In genomic region chr15:76999996-77000395, GRCh38 we compare ENCODE assay signal across 29 cellular contexts. TPM values are rescaled to one million over a fixed set of nuclear protein-coding genes. Genes with fewer than 3 reads are reported as not detected.
DNase-seq lines count a peak whose midpoint lies in the region; ATAC-seq and TF ChIP-seq lines count a peak whose summit lies in the region.
"Had no signal": no experiment of that assay in that cellular context is flagged by ENCODE, and none has a peak within 500 bp of the region (broad histone marks: within the 10 kb centered on the region; RNA-seq: fewer than 3 reads in every experiment).

No MANE protein-coding gene starts in this region.

- no peaks in the 10 kb centered on the region for H3K27me3 ChIP-seq in CD4-positive, alpha-beta T cell (ENCODE audit: control insufficient read depth, insufficient read depth, low read length)
- no peaks in the 10 kb centered on the region for H3K27me3 ChIP-seq in WERI-Rb-1 (ENCODE audit: insufficient read depth, low read depth, severe bottlenecking)
- H3K27me3 ChIP-seq: breast epithelium, colonic mucosa, esophagus squamous epithelium, uterus had no signal

- H3K4me3 ChIP-seq in WERI-Rb-1 (ENCODE audit: low read depth, low read length), result no peak overlapping the region
- H3K4me3 ChIP-seq: breast epithelium, colonic mucosa, esophagus squamous epithelium, HAP-1, SK-N-MC, uterus had no signal

- H3K27ac ChIP-seq in CD4-positive, alpha-beta T cell (ENCODE audit: low read depth, low read length), result peak overlapping the region; percentile 26
- H3K27ac ChIP-seq in WERI-Rb-1, result no peak overlapping the region
- H3K27ac ChIP-seq: breast epithelium, colonic mucosa, esophagus squamous epithelium, SK-N-MC, uterus had no signal

- H3K9me3 ChIP-seq in CD4-positive, alpha-beta T cell (ENCODE audit: control insufficient read depth, low read length), result no peaks in the 10 kb centered on the region
- H3K9me3 ChIP-seq in WERI-Rb-1 (ENCODE audit: severe bottlenecking), result no peaks in the 10 kb centered on the region
- H3K9me3 ChIP-seq: breast epithelium, colonic mucosa, esophagus squamous epithelium, HAP-1, uterus had no signal

- no peaks in the 10 kb centered on the region for H3K27me3 Mint-ChIP-seq in CD4-positive, alpha-beta T cell
- H3K27me3 Mint-ChIP-seq in activated CD8-positive, alpha-beta T cell treated with anti-CD3 and anti-CD28 coated beads, Interleukin-2, amount 10 ng/mL, durations not matched to agents 7 days and 5 days (ENCODE audit: low read depth), result no peaks in the 10 kb centered on the region
- no peaks in the 10 kb centered on the region for H3K27me3 Mint-ChIP-seq in natural killer cell treated with Interleukin-12 subunit alpha and Interleukin-12 subunit beta and Interleukin-15 and Interleukin-18, amount 100 ng/mL, for 72 hours
- H3K27me3 Mint-ChIP-seq: activated B cell treated with CpG ODN at 0.5 μM for 24 hours; stimulated activated memory B cell treated with anti-CD40 and anti-IgM and Interleukin-4, amounts not matched to agents 10 μg/mL and 1 μg/mL and 100 μg/mL, for 72 hours had no signal

- peak overlapping the region; percentile 98 for H3K27ac Mint-ChIP-seq in CD4-positive, alpha-beta T cell
- peak overlapping the region; percentile 52 for H3K27ac Mint-ChIP-seq in activated CD8-positive, alpha-beta T cell treated with anti-CD3 and anti-CD28 coated beads, Interleukin-2, amount 10 ng/mL, durations not matched to agents 7 days and 5 days
- H3K27ac Mint-ChIP-seq in natural killer cell treated with Interleukin-12 subunit alpha and Interleukin-12 subunit beta and Interleukin-15 and Interleukin-18, amount 100 ng/mL, for 72 hours, result peak overlapping the region in 1 of 2 donors; percentile 98
- H3K27ac Mint-ChIP-seq: activated B cell treated with CpG ODN at 0.5 μM for 24 hours; stimulated activated memory B cell treated with anti-CD40 and anti-IgM and Interleukin-4, amounts not matched to agents 10 μg/mL and 1 μg/mL and 100 μg/mL, for 72 hours had no signal

- ATAC-seq in CD4-positive, alpha-beta T cell (ENCODE audit: poor library complexity), result no peak
- no peak for ATAC-seq in activated CD8-positive, alpha-beta T cell treated with anti-CD3 and anti-CD28 coated beads, Interleukin-2, amount 10 ng/mL, durations not matched to agents 7 days and 5 days
- no peak for ATAC-seq in natural killer cell treated with Interleukin-12 subunit alpha and Interleukin-12 subunit beta and Interleukin-15 and Interleukin-18, amount 100 ng/mL, for 72 hours
- ATAC-seq in GM21515 (IDR thresholded peaks at IDR 0.05; ENCODE audit: unreplicated experiment), result no peak
- no peak for ATAC-seq in GM18858 (IDR thresholded peaks at IDR 0.05; ENCODE audit: unreplicated experiment)
- ATAC-seq: left lobe of liver; stimulated activated memory B cell treated with anti-CD40 and anti-IgM and Interleukin-4, amounts not matched to agents 10 μg/mL and 1 μg/mL and 100 μg/mL, for 72 hours had no signal

- H3K36me3 Mint-ChIP-seq in CD4-positive, alpha-beta T cell (ENCODE audit: low read depth), result peaks cover 58% of the 10 kb centered on the region
- peaks cover 90% of the 10 kb centered on the region for H3K36me3 Mint-ChIP-seq in activated CD8-positive, alpha-beta T cell treated with anti-CD3 and anti-CD28 coated beads, Interleukin-2, amount 10 ng/mL, durations not matched to agents 7 days and 5 days (ENCODE audit: low read depth)
- peaks cover 7% of the 10 kb centered on the region for H3K36me3 Mint-ChIP-seq in natural killer cell treated with Interleukin-12 subunit alpha and Interleukin-12 subunit beta and Interleukin-15 and Interleukin-18, amount 100 ng/mL, for 72 hours

- peaks cover 94% of the 10 kb centered on the region for H3K4me1 Mint-ChIP-seq in CD4-positive, alpha-beta T cell (ENCODE audit: low read depth)
- H3K4me1 Mint-ChIP-seq in activated CD8-positive, alpha-beta T cell treated with anti-CD3 and anti-CD28 coated beads, Interleukin-2, amount 10 ng/mL, durations not matched to agents 7 days and 5 days (ENCODE audit: low read depth), result peaks cover 79% of the 10 kb centered on the region
- peaks cover 71 to 84% of the 10 kb centered on the region in 2 donors for H3K4me1 Mint-ChIP-seq in natural killer cell treated with Interleukin-12 subunit alpha and Interleukin-12 subunit beta and Interleukin-15 and Interleukin-18, amount 100 ng/mL, for 72 hours (ENCODE audit: low read depth in 2 of 2)

- CTCF ChIA-PET in CD4-positive, alpha-beta T cell (lab: Charles Lee), result no interaction called here
- CTCF ChIA-PET in activated CD8-positive, alpha-beta T cell treated with anti-CD3 and anti-CD28 coated beads, Interleukin-2, amount 10 ng/mL, durations not matched to agents 7 days and 5 days (lab: Charles Lee), result interaction anchor here (8.2 kb wide), 1 partner anchor 25 kb away, joined by 82 read pairs; no protein-coding TSS in a partner anchor

- no peaks in the 10 kb centered on the region for H3K36me3 ChIP-seq in WERI-Rb-1
- H3K36me3 ChIP-seq: breast epithelium, colonic mucosa, esophagus squamous epithelium, HAP-1, uterus had no signal

- H3K9me3 Mint-ChIP-seq in CD4-positive, alpha-beta T cell, result no peaks in the 10 kb centered on the region
- H3K9me3 Mint-ChIP-seq in activated CD8-positive, alpha-beta T cell treated with anti-CD3 and anti-CD28 coated beads, Interleukin-2, amount 10 ng/mL, durations not matched to agents 7 days and 5 days (ENCODE audit: insufficient read depth), result no peaks in the 10 kb centered on the region
- H3K9me3 Mint-ChIP-seq in natural killer cell treated with Interleukin-12 subunit alpha and Interleukin-12 subunit beta and Interleukin-15 and Interleukin-18, amount 100 ng/mL, for 72 hours, result no peaks in the 10 kb centered on the region
- H3K9me3 Mint-ChIP-seq: activated B cell treated with CpG ODN at 0.5 μM for 24 hours had no signal

- DNase-seq in activated CD8-positive, alpha-beta memory T cell treated with anti-CD3 and anti-CD28 coated beads, Interleukin-2, amount 50 U/mL, for 4 hours, result peak; percentile 43
- no peak for DNase-seq in activated CD8-positive, alpha-beta memory T cell treated with anti-CD3 and anti-CD28 coated beads, Interleukin-2, amount 50 U/mL, for 48 hours
- peak in 1 of 10 experiments; percentile 38 for DNase-seq in CD4-positive, alpha-beta T cell
- no peak for DNase-seq in activated CD8-positive, alpha-beta T cell treated with anti-CD3 and anti-CD28 coated beads, Interleukin-2, amount 10 ng/mL, durations not matched to agents 7 days and 5 days
- no peak for DNase-seq in natural killer cell treated with Interleukin-12 subunit alpha and Interleukin-12 subunit beta and Interleukin-15 and Interleukin-18, amount 100 ng/mL, for 72 hours (ENCODE audit: low spot score)
- DNase-seq in WERI-Rb-1, result no peak
- DNase-seq: activated B cell treated with CpG ODN at 0.5 μM for 24 hours; amniotic stem cell; colonic mucosa; EL; esophagus squamous epithelium; mesenchymal stem cell; NCI-H187; NCI-H526; small intestine; stimulated activated CD4-positive, alpha-beta T cell treated with anti-CD3 and anti-CD28 coated beads, Interleukin-2, amount 100 ng/mL, for 48 hours; T1000; uterus had no signal

- TF ChIP-seq CTCF in CD4-positive, alpha-beta T cell (IDR thresholded peaks at IDR 0.05), result no peak
- TF ChIP-seq CTCF in WERI-Rb-1 (IDR thresholded peaks at IDR 0.05; ENCODE audit: low read depth, low read length), result no peak

- POLR2A ChIA-PET in CD4-positive, alpha-beta T cell (lab: Charles Lee), result no interaction called here
- POLR2A ChIA-PET in activated CD8-positive, alpha-beta T cell treated with anti-CD3 and anti-CD28 coated beads, Interleukin-2, amount 10 ng/mL, durations not matched to agents 7 days and 5 days (lab: Charles Lee), result interaction anchor here (1.0 to 7.4 kb wide), 2 partner anchors 11 to 17 kb away, joined by 4 to 125 read pairs; no protein-coding TSS in a partner anchor

- no peak overlapping the region for H3K4me3 Mint-ChIP-seq in CD4-positive, alpha-beta T cell
- H3K4me3 Mint-ChIP-seq in activated CD8-positive, alpha-beta T cell treated with anti-CD3 and anti-CD28 coated beads, Interleukin-2, amount 10 ng/mL, durations not matched to agents 7 days and 5 days, result peak overlapping the region; percentile 49
- peak overlapping the region; percentile 38 for H3K4me3 Mint-ChIP-seq in natural killer cell treated with Interleukin-12 subunit alpha and Interleukin-12 subunit beta and Interleukin-15 and Interleukin-18, amount 100 ng/mL, for 72 hours
- H3K4me3 Mint-ChIP-seq: activated B cell treated with CpG ODN at 0.5 μM for 24 hours; stimulated activated memory B cell treated with anti-CD40 and anti-IgM and Interleukin-4, amounts not matched to agents 10 μg/mL and 1 μg/mL and 100 μg/mL, for 72 hours had no signal

- intact Hi-C loops in CD4-positive, alpha-beta T cell (cut with DNase I, micrococcal nuclease), result loop anchor here (5.0 to 10.0 kb wide), 2 partner anchors 68 to 425 kb away; partner anchors contain the start of genes RCN2 (in 2 of the 2), HMG20A (in 1 of the 2) and PEAK1 (in 1 of the 2)

RNA-seq across cellular contexts. Expression of gene PSTPIP1, which starts 5.1 kb away (rescaled TPM):
- total RNA-seq in CD4-positive, alpha-beta T cell, result 10 to 100 TPM; 79.4 to 82.7 TPM
- 100 to 1,000 TPM; 208 to 212 TPM for total RNA-seq in activated CD8-positive, alpha-beta T cell treated with anti-CD3 and anti-CD28 coated beads, Interleukin-2, amount 10 ng/mL, durations not matched to agents 7 days and 5 days
- 100 to 1,000 TPM; 161 to 167 TPM for total RNA-seq in natural killer cell treated with Interleukin-12 subunit alpha and Interleukin-12 subunit beta and Interleukin-15 and Interleukin-18, amount 100 ng/mL, for 72 hours
- total RNA-seq: myocyte, renal cortical epithelial cell, RPMI7951, temporal lobe had no signal
